Comparison of ENCODE assay signal across 30 cellular contexts in genomic region chrX:107666931-107667330, GRCh38.
"Had no signal": no experiment of that assay in that cellular context is flagged by ENCODE, and none has a peak within 500 bp of the region (broad histone marks: within the 10 kb centered on the region; RNA-seq: fewer than 3 reads in every experiment).

No MANE protein-coding gene starts in this region.

- H3K36me3 Mint-ChIP-seq: immature natural killer cell had no signal

- H3K27ac ChIP-seq: left lung, lower lobe of right lung, pancreas, prostate gland, skin epidermis, stomach, testis, thyroid gland, transverse colon, upper lobe of left lung, vagina had no signal

- H3K4me3 ChIP-seq: left lung, lower lobe of right lung, pancreas, prostate gland, skin epidermis, stomach, testis, thyroid gland, transverse colon, upper lobe of left lung, vagina had no signal

- H3K27me3 Mint-ChIP-seq: naive thymus-derived CD8-positive, alpha-beta T cell had no signal

- H3K27ac Mint-ChIP-seq: nephron had no signal

- DNase-seq: immature natural killer cell; kidney; left colon; left lung; lower lobe of right lung; mammary epithelial cell; mesenchymal stem cell; naive thymus-derived CD8-positive, alpha-beta T cell; nucleus accumbens; pancreas; posterior cingulate gyrus; retina; right cardiac atrium; stimulated activated CD4-positive, alpha-beta T cell treated with anti-CD3 and anti-CD28 coated beads, Interleukin-12 subunit alpha, Interleukin-12 subunit beta, amount 100 ng/mL, for 4 hours; stimulated activated CD4-positive, alpha-beta T cell treated with anti-CD3 and anti-CD28 coated beads, Interleukin-15, amount 100 ng/mL, for 24 hours; stimulated activated CD4-positive, alpha-beta T cell treated with anti-CD3 and anti-CD28 coated beads, Interleukin-2, amount 100 ng/mL, for 24 hours; stimulated activated CD4-positive, alpha-beta T cell treated with anti-CD3 and anti-CD28 coated beads, Interleukin-4, amount 100 ng/mL, for 1 hour; stimulated activated naive B cell treated with anti-CD40 and anti-IgM and Interleukin-4, amounts not matched to agents 10 μg/mL and 1 μg/mL and 100 μg/mL, for 72 hours; stimulated activated naive CD8-positive, alpha-beta T cell treated with anti-CD3 and anti-CD28 coated beads, Interleukin-15, Interleukin-2, amounts not matched to agents 100 U/mL and 50 U/mL, for 24 hours; stomach; testis; thyroid gland; transverse colon; upper lobe of left lung had no signal

- H3K9me3 ChIP-seq: left lung, lower lobe of right lung, pancreas, prostate gland, stomach, testis, thyroid gland, transverse colon, upper lobe of left lung, vagina had no signal

- ATAC-seq: left colon; left lung; lower lobe of right lung; naive thymus-derived CD8-positive, alpha-beta T cell; pancreas; right cardiac atrium; sciatic nerve; stimulated activated naive B cell treated with anti-CD40 and anti-IgM and Interleukin-4, amounts not matched to agents 10 μg/mL and 1 μg/mL and 100 μg/mL, for 72 hours; stimulated activated naive CD8-positive, alpha-beta T cell treated with anti-CD3 and anti-CD28 coated beads, Interleukin-15, Interleukin-2, amounts not matched to agents 100 U/mL and 50 U/mL, for 24 hours had no signal

- H3K36me3 ChIP-seq: left lung, pancreas, prostate gland, thyroid gland, transverse colon, vagina had no signal

- H3K4me3 Mint-ChIP-seq: immature natural killer cell; naive thymus-derived CD8-positive, alpha-beta T cell; nephron; neural crest cell; stimulated activated naive B cell treated with anti-CD40 and anti-IgM and Interleukin-4, amounts not matched to agents 10 μg/mL and 1 μg/mL and 100 μg/mL, for 72 hours had no signal

- H3K9me3 Mint-ChIP-seq: immature natural killer cell; naive thymus-derived CD8-positive, alpha-beta T cell had no signal

- H3K27me3 ChIP-seq: pancreas, testis, thyroid gland, transverse colon, upper lobe of left lung, vagina had no signal

- H3K4me1 ChIP-seq: lower lobe of right lung, pancreas, prostate gland, testis, thyroid gland, transverse colon, vagina had no signal
